ENCODE assay signal across 17 cellular contexts in the genomic region with DNA sequence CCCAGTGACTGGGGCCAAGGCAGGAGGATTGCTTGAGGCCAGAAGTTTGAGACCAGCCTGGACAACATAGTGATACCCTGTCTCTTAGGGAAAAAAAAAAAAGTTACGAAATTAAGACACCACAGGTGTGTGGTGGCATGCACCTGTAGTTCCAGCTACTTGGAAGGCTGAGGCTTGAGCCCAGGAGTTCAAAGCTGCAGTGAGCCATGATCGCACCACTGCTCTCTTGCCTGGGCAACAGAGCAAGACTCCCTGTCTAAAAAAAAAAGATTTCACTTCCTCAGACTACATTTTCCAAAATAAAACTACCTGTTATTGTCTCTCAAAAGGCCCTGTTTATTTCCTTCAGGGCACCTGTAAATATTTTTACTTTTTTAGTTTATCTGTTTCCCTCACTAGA. TPM values are rescaled to one million over a fixed set of nuclear protein-coding genes. Genes with fewer than 3 reads are reported as not detected.
A peak's percentile ranks its signal among the peaks of the same experiment; 100 is the strongest.
DNase-seq lines count a peak whose midpoint lies in the region; ATAC-seq and TF ChIP-seq lines count a peak whose summit lies in the region.
"Had no signal": no experiment of that assay in that cellular context is flagged by ENCODE, and none has a peak within 500 bp of the region (broad histone marks: within the 10 kb centered on the region; RNA-seq: fewer than 3 reads in every experiment).

No MANE protein-coding gene starts in this region.

- 91% methylated on average over 2 of the region's 2 CpGs for WGBS in right cardiac atrium
- WGBS in smooth muscle cell (ENCODE audit: low lambda C conversion rate) = 100% methylated on average over 2 of the region's 2 CpGs

- no peak overlapping the region for H3K9ac ChIP-seq in smooth muscle cell (ENCODE audit: low read depth)

- intact Hi-C loops in Right ventricle myocardium superior (cut with DNase I) (no loop called here), right cardiac atrium (cut with DNase I) (no loop called here), activated B cell treated with CpG ODN at 0.5 μM for 24 hours (cut with micrococcal nuclease) (no loop called here), mucosa of descending colon (cut with DNase I, micrococcal nuclease) (no loop called here)

- H3K4me3 Mint-ChIP-seq in activated B cell treated with CpG ODN at 0.5 μM for 24 hours = peak overlapping the region; percentile 61

- H3K36me3 Mint-ChIP-seq in activated B cell treated with CpG ODN at 0.5 μM for 24 hours (ENCODE audit: low read depth) = peaks cover 58% of the 10 kb centered on the region

- H3K4me1 ChIP-seq in right cardiac atrium (ENCODE audit: control insufficient read depth, insufficient read depth, low read length) (peaks cover 9% of the 10 kb centered on the region), neutrophil (ENCODE audit: control insufficient read depth in 1 of 2, insufficient read depth in 1 of 2, low read depth in 1 of 2, low read length in 1 of 2) (peaks cover 50 to 67% of the 10 kb centered on the region in 2 experiments), mucosa of descending colon (ENCODE audit: low read depth) (peaks cover 17% of the 10 kb centered on the region), BE2C (peaks cover 12% of the 10 kb centered on the region), smooth muscle cell (ENCODE audit: low read depth) (peaks cover 17% of the 10 kb centered on the region)

- H3K79me2 ChIP-seq in smooth muscle cell (ENCODE audit: low read depth) = peaks cover 17% of the 10 kb centered on the region

- peaks cover 89% of the 10 kb centered on the region for H3K4me1 Mint-ChIP-seq in activated B cell treated with CpG ODN at 0.5 μM for 24 hours

- ATAC-seq in Right ventricle myocardium superior (ENCODE audit: poor library complexity) = no peak
- no peak for ATAC-seq in right cardiac atrium
- no peak for ATAC-seq in activated B cell treated with CpG ODN at 0.5 μM for 24 hours (ENCODE audit: low read depth)
- ATAC-seq in mucosa of descending colon = no peak
- ATAC-seq in HG03196 (IDR thresholded peaks at IDR 0.05; ENCODE audit: unreplicated experiment) = no peak
- ATAC-seq: Panc1 had no signal

- H3K27me3 ChIP-seq in right cardiac atrium (ENCODE audit: control insufficient read depth, insufficient read depth) = no peaks in the 10 kb centered on the region
- H3K27me3 ChIP-seq in neutrophil = no peaks in the 10 kb centered on the region
- no peaks in the 10 kb centered on the region for H3K27me3 ChIP-seq in BE2C
- H3K27me3 ChIP-seq in smooth muscle cell (ENCODE audit: low read depth) = no peaks in the 10 kb centered on the region
- H3K27me3 ChIP-seq: dorsolateral prefrontal cortex, tibial nerve had no signal

- no peaks in the 10 kb centered on the region for H3K9me3 Mint-ChIP-seq in activated B cell treated with CpG ODN at 0.5 μM for 24 hours

- peaks cover 37% of the 10 kb centered on the region for H3K36me3 ChIP-seq in neutrophil
- H3K36me3 ChIP-seq in mucosa of descending colon (ENCODE audit: low read depth) = peaks cover 4% of the 10 kb centered on the region
- H3K36me3 ChIP-seq in BE2C = peaks cover 4% of the 10 kb centered on the region; the same call in 1 of the 2 replicates
- no peaks in the 10 kb centered on the region for H3K36me3 ChIP-seq in smooth muscle cell (ENCODE audit: low read depth)

- H3K9me3 ChIP-seq in right cardiac atrium (ENCODE audit: control insufficient read depth, low read length) (no peaks in the 10 kb centered on the region), neutrophil (no peaks in the 10 kb centered on the region), mucosa of descending colon (no peaks in the 10 kb centered on the region), BE2C (no peaks in the 10 kb centered on the region), smooth muscle cell (replicated peaks; ENCODE audit: low read depth) (no peaks in the 10 kb centered on the region)
- H3K9me3 ChIP-seq: tibial nerve had no signal

- peak overlapping the region; percentile 91 for H3K27ac Mint-ChIP-seq in activated B cell treated with CpG ODN at 0.5 μM for 24 hours

- H2AFZ ChIP-seq in smooth muscle cell (ENCODE audit: low read depth) = no peak overlapping the region

- peak; percentile 4 for DNase-seq in Right ventricle myocardium superior
- DNase-seq in right cardiac atrium = no peak
- no peak for DNase-seq in activated B cell treated with CpG ODN at 0.5 μM for 24 hours
- no peak for DNase-seq in mucosa of descending colon
- DNase-seq in BE2C = no peak
- no peak for DNase-seq in smooth muscle cell (lab: John Stamatoyannopoulos, UW; ENCODE audit: unreplicated experiment)
- DNase-seq: activated CD4-positive, CD25-positive, alpha-beta regulatory T cell treated with anti-CD3 and anti-CD28 coated beads, Interleukin-2, amount 50 U/mL, for 72 hours; activated T-cell treated with anti-CD3 and anti-CD28 coated beads, Interleukin-2, amount 50 U/mL, for 1 hour; dorsolateral prefrontal cortex; hippocampal formation; NCI-H2029; NCI-H526; SW 1271 had no signal

- H3F3A ChIP-seq in smooth muscle cell (ENCODE audit: low read depth) = peaks cover 21% of the 10 kb centered on the region

- no peak overlapping the region for H3K4me2 ChIP-seq in smooth muscle cell

- no peak overlapping the region for H3K4me3 ChIP-seq in right cardiac atrium (ENCODE audit: low read length)
- H3K4me3 ChIP-seq in neutrophil (ENCODE audit: low read depth in 1 of 2, low read length in 1 of 2) = no peak overlapping the region
- H3K4me3 ChIP-seq in mucosa of descending colon = no peak overlapping the region
- H3K4me3 ChIP-seq in BE2C (ENCODE audit: low read depth, low read length) = no peak overlapping the region
- H3K4me3 ChIP-seq in smooth muscle cell = no peak overlapping the region
- H3K4me3 ChIP-seq: dorsolateral prefrontal cortex, tibial nerve had no signal

- H3K27me3 Mint-ChIP-seq in activated B cell treated with CpG ODN at 0.5 μM for 24 hours = no peaks in the 10 kb centered on the region

- H4K20me1 ChIP-seq in smooth muscle cell (ENCODE audit: low read depth) = no peaks in the 10 kb centered on the region

- POLR2A ChIA-PET in activated B cell treated with CpG ODN at 0.5 μM for 24 hours (lab: Charles Lee) = interaction anchor here (0.7 to 5.8 kb wide), 6 partner anchors 8 to 90 kb away, joined by 3 to 164 read pairs (median 4); partner anchors contain the start of genes LSM10 and OSCP1

- H3K27ac ChIP-seq in right cardiac atrium (ENCODE audit: low read length) (no peak overlapping the region), neutrophil (peak overlapping the region; percentile 99), smooth muscle cell (ENCODE audit: low read depth) (no peak overlapping the region)

- TF ChIP-seq CTCF in activated B cell treated with CpG ODN at 0.5 μM for 24 hours (IDR thresholded peaks at IDR 0.05) = no peak
- TF ChIP-seq CTCF in neutrophil (IDR thresholded peaks at IDR 0.05) = no peak
- TF ChIP-seq CTCF in mucosa of descending colon (IDR thresholded peaks at IDR 0.05) = no peak
- no peak for TF ChIP-seq CTCF in BE2C (IDR thresholded peaks at IDR 0.05; ENCODE audit: low read depth, low read length)
- TF ChIP-seq CTCF in smooth muscle cell (IDR thresholded peaks at IDR 0.05; ENCODE audit: borderline replicate concordance, insufficient read depth, poor library complexity, severe bottlenecking) = no peak

- CTCF ChIA-PET in activated B cell treated with CpG ODN at 0.5 μM for 24 hours (lab: Charles Lee) = interaction anchor here (2.0 kb wide), 1 partner anchor 22 kb away, joined by 8 read pairs; no protein-coding TSS in a partner anchor

RNA-seq across cellular contexts. Expression of gene STK40, which starts 4.7 kb away (rescaled TPM):
- total RNA-seq in Right ventricle myocardium superior = 73.5 TPM
- total RNA-seq in right cardiac atrium = 10 to 100 TPM; 66.7 to 85.0 (median 73.7) TPM
- polyA plus RNA-seq in right cardiac atrium = 54.8 TPM
- total RNA-seq in activated B cell treated with CpG ODN at 0.5 μM for 24 hours = 62.7 and 63.7 TPM in 2 replicates
- total RNA-seq in mucosa of descending colon = 10 to 100 TPM; 51.5 to 85.0 (median 59.4) TPM
- polyA plus RNA-seq in BE2C (2012; ENCODE audit: insufficient read depth, insufficient read length, low read depth) = 49.4 TPM
- 7.2 and 8.4 TPM in 2 replicates for total RNA-seq in smooth muscle cell
- polyA plus RNA-seq in smooth muscle cell = 18.8 and 28.3 TPM in 2 replicates

RNA-seq across cellular contexts. Expression of gene LSM10, which starts 7.3 kb away (rescaled TPM):
- total RNA-seq in Right ventricle myocardium superior = 57.0 TPM
- 10 to 100 TPM; 70.9 to 76.4 (median 73.5) TPM for total RNA-seq in right cardiac atrium
- polyA plus RNA-seq in right cardiac atrium = 121 TPM
- total RNA-seq in activated B cell treated with CpG ODN at 0.5 μM for 24 hours = 59.8 and 62.7 TPM in 2 replicates
- 10 to 100 TPM; 19.5 to 52.9 (median 22.5) TPM for total RNA-seq in mucosa of descending colon
- 119 TPM for polyA plus RNA-seq in BE2C (2012; ENCODE audit: insufficient read depth, insufficient read length, low read depth)
- 6.9 and 12.2 TPM in 2 replicates for total RNA-seq in smooth muscle cell
- 59.4 and 72.9 TPM in 2 replicates for polyA plus RNA-seq in smooth muscle cell

RNA-seq across cellular contexts. Expression of gene OSCP1, which starts 59.8 kb away (rescaled TPM):
- 7.4 TPM for total RNA-seq in Right ventricle myocardium superior
- 10 to 100 TPM in 1 of 4 donors, 1 to 10 TPM in 3; 7.3 to 10.2 (median 8.5) TPM for total RNA-seq in right cardiac atrium
- 6.7 TPM for polyA plus RNA-seq in right cardiac atrium
- total RNA-seq in activated B cell treated with CpG ODN at 0.5 μM for 24 hours = 1.2 and 1.8 TPM in 2 replicates
- total RNA-seq in mucosa of descending colon = 1 to 10 TPM; 2.5 to 8.4 (median 3.7) TPM
- 1.4 TPM for polyA plus RNA-seq in BE2C (2012; ENCODE audit: insufficient read depth, insufficient read length, low read depth)
- 6.0 and 13.5 TPM in 2 replicates for total RNA-seq in smooth muscle cell
- polyA plus RNA-seq in smooth muscle cell = 10.7 and 11.2 TPM in 2 replicates
